27 cellular contexts compared by ENCODE assay signal in the genomic region with DNA sequence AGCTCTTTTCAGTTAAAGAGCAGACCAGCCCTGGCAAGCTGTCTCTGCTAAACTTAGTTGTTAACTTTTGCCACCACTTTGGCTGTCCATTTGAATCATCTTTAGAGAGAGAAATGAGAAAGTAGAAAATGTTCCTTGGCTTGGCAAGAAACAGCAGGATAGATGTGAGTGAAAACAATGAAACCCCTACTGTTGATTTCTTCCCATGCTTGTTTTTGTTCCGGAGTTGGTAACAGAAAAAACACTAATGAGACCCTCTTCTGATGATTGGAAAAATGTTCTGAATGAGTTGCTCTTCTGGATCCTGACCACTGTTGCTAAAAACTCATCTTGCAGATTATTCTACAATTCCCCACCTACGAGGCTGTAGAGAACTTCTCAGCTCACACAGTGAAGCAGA.
"Had no signal": no experiment of that assay in that cellular context is flagged by ENCODE, and none has a peak within 500 bp of the region (broad histone marks: within the 10 kb centered on the region; RNA-seq: fewer than 3 reads in every experiment).

No MANE protein-coding gene starts in this region.

- H3K4me1 Mint-ChIP-seq: activated naive CD4-positive, alpha-beta T cell treated with anti-CD3 and anti-CD28 coated beads, Interleukin-2, amount 10 ng/mL, durations not matched to agents 7 days and 5 days; naive thymus-derived CD8-positive, alpha-beta T cell; stimulated activated naive B cell treated with anti-CD40 and anti-IgM and Interleukin-4, amounts not matched to agents 10 μg/mL and 1 μg/mL and 100 μg/mL, for 72 hours had no signal

- H3K27ac Mint-ChIP-seq: activated naive CD4-positive, alpha-beta T cell treated with anti-CD3 and anti-CD28 coated beads, Interleukin-2, amount 10 ng/mL, durations not matched to agents 7 days and 5 days; effector memory CD8-positive, alpha-beta T cell; naive thymus-derived CD8-positive, alpha-beta T cell; progenitor cell of endocrine pancreas; stimulated activated naive B cell treated with anti-CD40 and anti-IgM and Interleukin-4, amounts not matched to agents 10 μg/mL and 1 μg/mL and 100 μg/mL, for 72 hours; T-helper 2 cell treated with Interferon-gamma antibody and Interleukin-4, amounts not matched to agents 5 μg/mL and 100 μg/mL, for 36 hours had no signal

- H3K27ac ChIP-seq: colonic mucosa, sigmoid colon, stomach, suprapubic skin, tibial artery, upper lobe of right lung, VCaP had no signal

- H3K4me1 ChIP-seq: colonic mucosa, sigmoid colon, stomach, suprapubic skin, tibial artery, upper lobe of right lung had no signal

- H3K36me3 Mint-ChIP-seq: activated naive CD4-positive, alpha-beta T cell treated with anti-CD3 and anti-CD28 coated beads, Interleukin-2, amount 10 ng/mL, durations not matched to agents 7 days and 5 days; naive thymus-derived CD8-positive, alpha-beta T cell; stimulated activated naive B cell treated with anti-CD40 and anti-IgM and Interleukin-4, amounts not matched to agents 10 μg/mL and 1 μg/mL and 100 μg/mL, for 72 hours had no signal

- H3K36me3 ChIP-seq: colonic mucosa, sigmoid colon, stomach, suprapubic skin, tibial artery, upper lobe of right lung had no signal

- H3K9me3 Mint-ChIP-seq: activated naive CD4-positive, alpha-beta T cell treated with anti-CD3 and anti-CD28 coated beads, Interleukin-2, amount 10 ng/mL, durations not matched to agents 7 days and 5 days; stimulated activated naive B cell treated with anti-CD40 and anti-IgM and Interleukin-4, amounts not matched to agents 10 μg/mL and 1 μg/mL and 100 μg/mL, for 72 hours; T-helper 2 cell treated with Interferon-gamma antibody and Interleukin-4, amounts not matched to agents 5 μg/mL and 100 μg/mL, for 36 hours had no signal

- DNase-seq: activated CD4-positive, alpha-beta T cell treated with anti-CD3 and anti-CD28 coated beads for 4 hours; activated CD4-positive, alpha-beta T cell treated with anti-CD3 and anti-CD28 coated beads, Interleukin-2, amount 50 U/mL, for 48 hours; activated CD8-positive, alpha-beta memory T cell treated with anti-CD3 and anti-CD28 coated beads for 24 hours; activated effector memory CD4-positive, alpha-beta T cell treated with Interleukin-2 at 50 U/mL for 16 hours; activated naive CD4-positive, alpha-beta T cell treated with anti-CD3 and anti-CD28 coated beads, Interleukin-2, amount 10 ng/mL, durations not matched to agents 7 days and 5 days; amniotic stem cell; cerebellar nuclear complex; colonic mucosa; effector memory CD8-positive, alpha-beta T cell; foreskin fibroblast; head of caudate nucleus; hippocampal formation; mesenchymal stem cell; naive thymus-derived CD8-positive, alpha-beta T cell; sigmoid colon; small intestine; stimulated activated CD4-positive, alpha-beta T cell treated with anti-CD3 and anti-CD28 coated beads, Interleukin-15, amount 100 ng/mL, for 24 hours; stimulated activated CD4-positive, alpha-beta T cell treated with anti-CD3 and anti-CD28 coated beads, Interleukin-2, amount 100 ng/mL, for 24 hours; stimulated activated naive B cell treated with anti-CD40 and anti-IgM and Interleukin-4, amounts not matched to agents 10 μg/mL and 1 μg/mL and 100 μg/mL, for 72 hours; stomach; T-helper 1 cell; tibial artery; upper lobe of right lung had no signal

- ATAC-seq: effector memory CD8-positive, alpha-beta T cell; naive thymus-derived CD8-positive, alpha-beta T cell; stimulated activated naive B cell treated with anti-CD40 and anti-IgM and Interleukin-4, amounts not matched to agents 10 μg/mL and 1 μg/mL and 100 μg/mL, for 72 hours; upper lobe of right lung had no signal

- H3K27me3 ChIP-seq: colonic mucosa, sigmoid colon, stomach, suprapubic skin, tibial artery, upper lobe of right lung had no signal

- H3K4me3 Mint-ChIP-seq: activated naive CD4-positive, alpha-beta T cell treated with anti-CD3 and anti-CD28 coated beads, Interleukin-2, amount 10 ng/mL, durations not matched to agents 7 days and 5 days; effector memory CD8-positive, alpha-beta T cell; naive thymus-derived CD8-positive, alpha-beta T cell; stimulated activated naive B cell treated with anti-CD40 and anti-IgM and Interleukin-4, amounts not matched to agents 10 μg/mL and 1 μg/mL and 100 μg/mL, for 72 hours; T-helper 2 cell treated with Interferon-gamma antibody and Interleukin-4, amounts not matched to agents 5 μg/mL and 100 μg/mL, for 36 hours had no signal

- H3K27me3 Mint-ChIP-seq: activated naive CD4-positive, alpha-beta T cell treated with anti-CD3 and anti-CD28 coated beads, Interleukin-2, amount 10 ng/mL, durations not matched to agents 7 days and 5 days; effector memory CD8-positive, alpha-beta T cell; naive thymus-derived CD8-positive, alpha-beta T cell; progenitor cell of endocrine pancreas; stimulated activated naive B cell treated with anti-CD40 and anti-IgM and Interleukin-4, amounts not matched to agents 10 μg/mL and 1 μg/mL and 100 μg/mL, for 72 hours had no signal

- H3K4me3 ChIP-seq: colonic mucosa, sigmoid colon, stomach, suprapubic skin, tibial artery, upper lobe of right lung had no signal
